Comparison of ENCODE assay signal across 1 cellular context in genomic region chr15:93001156-93001555, GRCh38.
TF ChIP-seq lines count a peak whose summit lies in the region.

No MANE protein-coding gene starts in this region.

TF ChIP-seq in IMR-90, 13 proteins besides CTCF, POLR2A, EP300 and RAD21 (continued from another document):
- no peak for TF ChIP-seq RFX5 (IDR thresholded peaks at IDR 0.05; ENCODE audit: low read depth, low read length)
